In genomic region chr10:32315426-32315825, GRCh38 we compare ENCODE assay signal across 1 cellular context.
TF ChIP-seq lines count a peak whose summit lies in the region.

No MANE protein-coding gene starts in this region.

TF ChIP-seq in WTC11, 78 proteins besides CTCF, POLR2A, EP300 and RAD21 (continued from another document):
- TF ChIP-seq ZMAT4 (CRISPR knock-in tag; IDR thresholded peaks at IDR 0.05), result no peak
- TF ChIP-seq SP1 (CRISPR knock-in tag; conservative IDR thresholded peaks at IDR 0.05), result no peak
- TF ChIP-seq ETV6 (CRISPR knock-in tag; IDR thresholded peaks at IDR 0.05), result no peak
